ENCODE assay signal across 13 cellular contexts in the genomic region with DNA sequence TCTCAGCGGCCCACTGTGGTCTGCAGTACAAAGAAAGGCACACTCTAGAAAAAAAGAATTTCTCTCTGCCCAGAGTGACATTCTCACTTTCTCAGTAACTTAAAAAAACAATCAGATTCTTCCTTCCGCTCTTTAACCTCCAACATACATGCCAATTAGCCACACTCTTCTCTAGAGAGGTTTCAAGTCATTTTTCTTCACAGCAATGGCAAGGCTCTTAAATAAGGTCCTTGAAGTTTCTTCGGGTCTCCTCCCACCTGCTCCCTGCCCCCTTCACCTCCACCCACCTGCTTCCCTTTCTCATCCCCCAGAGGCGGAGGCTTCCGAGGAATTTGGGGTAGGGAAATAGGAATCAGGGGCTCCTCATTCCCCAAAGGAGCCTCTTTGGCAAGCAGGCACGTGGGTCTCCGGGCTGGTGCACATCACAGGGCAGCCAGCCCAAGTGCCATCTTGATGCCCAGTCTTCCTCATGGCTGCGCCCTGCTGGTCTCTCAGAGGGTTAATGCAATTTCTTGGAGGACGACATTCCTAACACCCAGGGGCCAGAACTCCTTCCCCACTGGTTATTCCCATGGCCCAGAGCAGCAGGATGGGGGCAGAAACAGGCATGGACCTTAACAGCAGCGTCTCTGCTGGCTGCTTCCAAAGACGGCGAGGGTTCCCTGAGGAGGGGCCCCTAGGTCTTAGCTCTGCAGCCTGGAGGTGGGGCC. TPM values are rescaled to one million over a fixed set of nuclear protein-coding genes. Genes with fewer than 3 reads are reported as not detected.
A peak's percentile ranks its signal among the peaks of the same experiment; 100 is the strongest.
DNase-seq lines count a peak whose midpoint lies in the region; ATAC-seq and TF ChIP-seq lines count a peak whose summit lies in the region.
"Had no signal": no experiment of that assay in that cellular context is flagged by ENCODE, and none has a peak within 500 bp of the region (broad histone marks: within the 10 kb centered on the region; RNA-seq: fewer than 3 reads in every experiment).

No MANE protein-coding gene starts in this region.

- no peak overlapping the region for H3K9ac ChIP-seq in KMS-11
- no peak overlapping the region for H3K9ac ChIP-seq in skeletal muscle tissue (ENCODE audit: low read depth in 1 of 3, low read length in 3 of 3)

- H3K4me1 ChIP-seq in KMS-11 (ENCODE audit: low read depth, poor library complexity, severe bottlenecking) (peaks cover 18% of the 10 kb centered on the region), ectodermal cell (ENCODE audit: control insufficient read depth, insufficient read depth, low read length) (peaks cover 60% of the 10 kb centered on the region), skeletal muscle tissue (ENCODE audit: control insufficient read depth in 3 of 3, insufficient read depth in 3 of 3, low read length in 3 of 3) (peaks cover 21 to 27% (median 24%) of the 10 kb centered on the region in 3 donors)

- 49 to 52% methylated on average over 12 of the region's 12 CpGs for WGBS in ectodermal cell, 2 experiments

- H3K27me3 ChIP-seq in KMS-11 (ENCODE audit: insufficient read depth, low read depth) (peaks cover 50% of the 10 kb centered on the region; the same call in 1 of the 2 replicates), ectodermal cell (ENCODE audit: control insufficient read depth, insufficient read depth, low read length, poor library complexity, severe bottlenecking) (no peaks in the 10 kb centered on the region), skeletal muscle tissue (ENCODE audit: control insufficient read depth in 3 of 3, insufficient read depth in 3 of 3, low read length in 3 of 3) (peaks cover 0 to 2% (median 0%) of the 10 kb centered on the region in 3 donors)

- TF ChIP-seq CTCF in KMS-11 (conservative IDR thresholded peaks at IDR 0.05; ENCODE audit: low read depth, low read length): no peak

- H3K4me3 ChIP-seq in KMS-11 (IDR thresholded peaks at IDR 0.05; ENCODE audit: insufficient read depth, low read depth, low read length) (no peak overlapping the region), ectodermal cell (ENCODE audit: insufficient read depth, low read depth, low read length) (no peak overlapping the region), skeletal muscle tissue (ENCODE audit: low read length in 3 of 3) (peak overlapping the region in 1 of 3 donors; percentile 22)

- H3K4me3 Mint-ChIP-seq in activated naive CD8-positive, alpha-beta T cell treated with anti-CD3 and anti-CD28 coated beads, Interleukin-2, amount 10 ng/mL, durations not matched to agents 7 days and 5 days: peak overlapping the region; percentile 59
- no peak overlapping the region for H3K4me3 Mint-ChIP-seq in activated naive CD8-positive, alpha-beta T cell treated with anti-CD3 and anti-CD28 coated beads for 36 hours

- no peaks in the 10 kb centered on the region for H3K36me3 ChIP-seq in KMS-11 (ENCODE audit: insufficient read depth)
- no peaks in the 10 kb centered on the region for H3K36me3 ChIP-seq in ectodermal cell (ENCODE audit: control insufficient read depth, insufficient read depth, low read length)
- H3K36me3 ChIP-seq in skeletal muscle tissue (ENCODE audit: control insufficient read depth in 3 of 3, insufficient read depth in 3 of 3, low read length in 3 of 3): no peaks in the 10 kb centered on the region
- H3K36me3 ChIP-seq: esophagus muscularis mucosa had no signal

- DNase-seq in activated naive CD8-positive, alpha-beta T cell treated with anti-CD3 and anti-CD28 coated beads, Interleukin-2, amount 10 ng/mL, durations not matched to agents 7 days and 5 days: no peak
- no peak for DNase-seq in activated naive CD8-positive, alpha-beta T cell treated with anti-CD3 and anti-CD28 coated beads for 36 hours
- DNase-seq in NCI-H2171 (lab: John Stamatoyannopoulos, UW) (no peak), amygdala (lab: John Stamatoyannopoulos, UW) (no peak)
- DNase-seq: NCI-H1436 treated with DMSO at 0.1 percent for 48 hours; stimulated activated CD4-positive, alpha-beta T cell treated with anti-CD3 and anti-CD28 coated beads, Interleukin-12 subunit alpha, Interleukin-12 subunit beta, amount 100 ng/mL, for 4 hours had no signal

- H3K4me2 ChIP-seq in KMS-11: peak overlapping the region; percentile 5; the same call in 1 of the 2 replicates

- H4K20me1 ChIP-seq in KMS-11 (ENCODE audit: insufficient read depth): no peaks in the 10 kb centered on the region

- no peaks in the 10 kb centered on the region for H3K9me3 ChIP-seq in ectodermal cell (ENCODE audit: control insufficient read depth, low read length)
- H3K9me3 ChIP-seq in skeletal muscle tissue (ENCODE audit: control insufficient read depth in 3 of 3, low read length in 3 of 3): no peaks in the 10 kb centered on the region
- H3K9me3 ChIP-seq: esophagus muscularis mucosa had no signal

- POLR2A ChIA-PET in activated naive CD8-positive, alpha-beta T cell treated with anti-CD3 and anti-CD28 coated beads, Interleukin-2, amount 10 ng/mL, durations not matched to agents 7 days and 5 days (lab: Charles Lee): no interaction called here

- peak overlapping the region; percentile 81 for H3K27ac Mint-ChIP-seq in activated naive CD8-positive, alpha-beta T cell treated with anti-CD3 and anti-CD28 coated beads, Interleukin-2, amount 10 ng/mL, durations not matched to agents 7 days and 5 days
- no peak overlapping the region for H3K27ac Mint-ChIP-seq in activated naive CD8-positive, alpha-beta T cell treated with anti-CD3 and anti-CD28 coated beads for 36 hours

- peaks cover 16% of the 10 kb centered on the region for H3K4me1 Mint-ChIP-seq in activated naive CD8-positive, alpha-beta T cell treated with anti-CD3 and anti-CD28 coated beads, Interleukin-2, amount 10 ng/mL, durations not matched to agents 7 days and 5 days
- peaks cover 20% of the 10 kb centered on the region for H3K4me1 Mint-ChIP-seq in activated naive CD8-positive, alpha-beta T cell treated with anti-CD3 and anti-CD28 coated beads for 36 hours

- H3K36me3 Mint-ChIP-seq in activated naive CD8-positive, alpha-beta T cell treated with anti-CD3 and anti-CD28 coated beads, Interleukin-2, amount 10 ng/mL, durations not matched to agents 7 days and 5 days: no peaks in the 10 kb centered on the region
- H3K36me3 Mint-ChIP-seq in activated naive CD8-positive, alpha-beta T cell treated with anti-CD3 and anti-CD28 coated beads for 36 hours: no peaks in the 10 kb centered on the region

- ATAC-seq in activated naive CD8-positive, alpha-beta T cell treated with anti-CD3 and anti-CD28 coated beads, Interleukin-2, amount 10 ng/mL, durations not matched to agents 7 days and 5 days (ENCODE audit: low read depth): peak; percentile 51
- no peak for ATAC-seq in HG03520 (IDR thresholded peaks at IDR 0.05; ENCODE audit: unreplicated experiment)

- H3K27me3 Mint-ChIP-seq in activated naive CD8-positive, alpha-beta T cell treated with anti-CD3 and anti-CD28 coated beads, Interleukin-2, amount 10 ng/mL, durations not matched to agents 7 days and 5 days: peaks cover 10% of the 10 kb centered on the region
- H3K27me3 Mint-ChIP-seq in activated naive CD8-positive, alpha-beta T cell treated with anti-CD3 and anti-CD28 coated beads for 36 hours: peaks cover 16% of the 10 kb centered on the region

- H3K9me3 Mint-ChIP-seq in activated naive CD8-positive, alpha-beta T cell treated with anti-CD3 and anti-CD28 coated beads, Interleukin-2, amount 10 ng/mL, durations not matched to agents 7 days and 5 days: no peaks in the 10 kb centered on the region
- H3K9me3 Mint-ChIP-seq in activated naive CD8-positive, alpha-beta T cell treated with anti-CD3 and anti-CD28 coated beads for 36 hours: no peaks in the 10 kb centered on the region
- H3K9me3 Mint-ChIP-seq: T-helper 1 cell treated with Interleukin-12 subunit alpha and Interleukin-12 subunit beta and Interleukin-4 antibody, amounts not matched to agents 30 μg/mL and 1 μg/mL, for 36 hours had no signal

- no peak overlapping the region for H3K27ac ChIP-seq in KMS-11
- H3K27ac ChIP-seq in ectodermal cell (ENCODE audit: insufficient read depth, low read depth, low read length, poor library complexity, severe bottlenecking): peak overlapping the region; percentile 64
- peak overlapping the region; percentile 25 for H3K27ac ChIP-seq in skeletal muscle tissue (ENCODE audit: low read depth, low read length)
- H3K27ac ChIP-seq: esophagus muscularis mucosa had no signal

- no peaks in the 10 kb centered on the region for H3K79me2 ChIP-seq in KMS-11 (ENCODE audit: insufficient read depth, low read depth)

- H2AFZ ChIP-seq in KMS-11 (ENCODE audit: low read depth): no peak overlapping the region

RNA-seq across cellular contexts. Expression of gene MEOX1, which starts 0.9 kb away (rescaled TPM):
- total RNA-seq in activated naive CD8-positive, alpha-beta T cell treated with anti-CD3 and anti-CD28 coated beads, Interleukin-2, amount 10 ng/mL, durations not matched to agents 7 days and 5 days: 1 to 10 TPM; 5.2 TPM
- total RNA-seq in activated naive CD8-positive, alpha-beta T cell treated with anti-CD3 and anti-CD28 coated beads for 36 hours: under 1 TPM; 0.14 to 0.25 TPM
- polyA plus RNA-seq in ectodermal cell (2013, experiment 1 of 4): 4.1 TPM
- 3.5 TPM for polyA plus RNA-seq in ectodermal cell (2013, experiment 2 of 4)
- 2.1 TPM for polyA plus RNA-seq in ectodermal cell (2013, experiment 3 of 4)
- polyA plus RNA-seq in ectodermal cell (2013, experiment 4 of 4): 1.9 TPM
- 12.5 TPM for total RNA-seq in skeletal muscle tissue
- polyA plus RNA-seq: BJ had no signal

Comparison
In these comparisons a context has a peak if more than half of its experiments do, and no peak if none do; other contexts are left out.
1. RNA of gene MEOX1, which starts 0.9 kb away (total RNA-seq): 12.5 TPM in skeletal muscle tissue (single experiment) and 5.2 TPM in activated naive CD8-positive, alpha-beta T cell treated with anti-CD3 and anti-CD28 coated beads, Interleukin-2, amount 10 ng/mL, durations not matched to agents 7 days and 5 days; 0.14 to 0.25 TPM in activated naive CD8-positive, alpha-beta T cell treated with anti-CD3 and anti-CD28 coated beads for 36 hours; every median in the first group is over 4 times any median in the second.